29 cellular contexts compared by ENCODE assay signal in the genomic region with DNA sequence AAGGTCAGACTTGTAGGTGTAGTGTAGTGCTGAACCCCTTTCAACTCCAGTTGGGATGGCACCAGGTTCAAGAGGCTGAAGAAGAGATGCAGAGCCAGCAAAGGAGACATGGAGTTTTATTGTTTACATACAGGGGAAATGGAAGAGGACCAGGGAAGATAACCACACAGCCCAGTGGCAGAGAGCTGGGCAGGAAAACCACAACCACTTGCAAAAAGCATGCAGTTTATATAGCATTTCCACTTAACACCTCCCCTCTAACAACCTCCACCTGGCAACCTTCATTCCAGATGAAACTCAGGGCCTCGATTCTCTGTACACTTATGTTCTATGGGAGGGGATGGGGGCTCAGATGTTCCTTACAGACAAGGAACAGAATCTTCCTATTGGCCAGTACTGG. TPM values are rescaled to one million over a fixed set of nuclear protein-coding genes. Genes with fewer than 3 reads are reported as not detected.
A peak's percentile ranks its signal among the peaks of the same experiment; 100 is the strongest.
DNase-seq lines count a peak whose midpoint lies in the region; ATAC-seq lines count a peak whose summit lies in the region.
"Had no signal": no experiment of that assay in that cellular context is flagged by ENCODE, and none has a peak within 500 bp of the region (broad histone marks: within the 10 kb centered on the region; RNA-seq: fewer than 3 reads in every experiment).

No MANE protein-coding gene starts in this region.

- no peaks in the 10 kb centered on the region for H3K9me3 Mint-ChIP-seq in stimulated activated memory B cell treated with anti-CD40 and anti-IgM and Interleukin-4, amounts not matched to agents 10 μg/mL and 1 μg/mL and 100 μg/mL, for 72 hours
- H3K9me3 Mint-ChIP-seq: activated naive CD4-positive, alpha-beta T cell treated with anti-CD3 and anti-CD28 coated beads, Interleukin-2, amount 50 U/mL, for 24 hours; activated T-helper 17 cell treated with anti-CD3 and anti-CD28 coated beads, Interleukin-2, amount 50 U/mL, for 72 hours; naive thymus-derived CD8-positive, alpha-beta T cell had no signal

- no peaks in the 10 kb centered on the region for H3K27me3 Mint-ChIP-seq in T-helper 17 cell
- no peaks in the 10 kb centered on the region for H3K27me3 Mint-ChIP-seq in stimulated activated memory B cell treated with anti-CD40 and anti-IgM and Interleukin-4, amounts not matched to agents 10 μg/mL and 1 μg/mL and 100 μg/mL, for 72 hours
- H3K27me3 Mint-ChIP-seq: activated naive CD4-positive, alpha-beta T cell treated with anti-CD3 and anti-CD28 coated beads, Interleukin-2, amount 50 U/mL, for 24 hours; activated T-helper 17 cell treated with anti-CD3 and anti-CD28 coated beads, Interleukin-2, amount 50 U/mL, for 72 hours; naive thymus-derived CD8-positive, alpha-beta T cell had no signal

- H3K9me3 ChIP-seq in T-helper 17 cell (ENCODE audit: control insufficient read depth, low read length, poor library complexity, severe bottlenecking): no peaks in the 10 kb centered on the region
- H3K9me3 ChIP-seq: breast epithelium, HAP-1, stomach, tibial nerve had no signal

- H3K27ac Mint-ChIP-seq in T-helper 17 cell: peak overlapping the region; percentile 12
- H3K27ac Mint-ChIP-seq in stimulated activated memory B cell treated with anti-CD40 and anti-IgM and Interleukin-4, amounts not matched to agents 10 μg/mL and 1 μg/mL and 100 μg/mL, for 72 hours: no peak overlapping the region
- H3K27ac Mint-ChIP-seq: activated naive CD4-positive, alpha-beta T cell treated with anti-CD3 and anti-CD28 coated beads, Interleukin-2, amount 50 U/mL, for 24 hours; activated T-helper 17 cell treated with anti-CD3 and anti-CD28 coated beads, Interleukin-2, amount 50 U/mL, for 72 hours; naive thymus-derived CD8-positive, alpha-beta T cell had no signal

- DNase-seq in NK-92 treated with Interleukin-12 subunit alpha and Interleukin-12 subunit beta, amount 100 ng/mL, for 24 hours (lab: John Stamatoyannopoulos, UW): peak; percentile 16
- DNase-seq in NK-92 (lab: John Stamatoyannopoulos, UW; ENCODE audit: unreplicated experiment) (no peak), T-helper 17 cell (no peak)
- DNase-seq: activated CD4-positive, alpha-beta T cell treated with anti-CD3 and anti-CD28 coated beads, Interleukin-2, amount 50 U/mL, for 48 hours; activated CD8-positive, alpha-beta memory T cell treated with anti-CD3 and anti-CD28 coated beads, Interleukin-2, amount 50 U/mL, for 48 hours; Calu3; effector memory CD4-positive, alpha-beta T cell; erythroblast; foreskin fibroblast; head of caudate nucleus; midbrain; NCI-H1417 treated with DMSO at 0.1 percent for 48 hours; NCI-H2171; NCI-H524 treated with DMSO at 0.1 percent for 48 hours; SHP77; stomach; T-helper 9 cell had no signal

- peaks cover 22% of the 10 kb centered on the region for H3K4me1 Mint-ChIP-seq in T-helper 17 cell
- H3K4me1 Mint-ChIP-seq in stimulated activated memory B cell treated with anti-CD40 and anti-IgM and Interleukin-4, amounts not matched to agents 10 μg/mL and 1 μg/mL and 100 μg/mL, for 72 hours: peaks cover 19% of the 10 kb centered on the region

- H3K36me3 Mint-ChIP-seq in T-helper 17 cell (ENCODE audit: low read depth): no peaks in the 10 kb centered on the region
- H3K36me3 Mint-ChIP-seq in stimulated activated memory B cell treated with anti-CD40 and anti-IgM and Interleukin-4, amounts not matched to agents 10 μg/mL and 1 μg/mL and 100 μg/mL, for 72 hours: no peaks in the 10 kb centered on the region
- H3K36me3 Mint-ChIP-seq: activated naive CD4-positive, alpha-beta T cell treated with anti-CD3 and anti-CD28 coated beads, Interleukin-2, amount 50 U/mL, for 24 hours; naive thymus-derived CD8-positive, alpha-beta T cell had no signal

- no peak overlapping the region for H3K4me3 Mint-ChIP-seq in T-helper 17 cell
- H3K4me3 Mint-ChIP-seq in stimulated activated memory B cell treated with anti-CD40 and anti-IgM and Interleukin-4, amounts not matched to agents 10 μg/mL and 1 μg/mL and 100 μg/mL, for 72 hours: no peak overlapping the region
- H3K4me3 Mint-ChIP-seq: activated naive CD4-positive, alpha-beta T cell treated with anti-CD3 and anti-CD28 coated beads, Interleukin-2, amount 50 U/mL, for 24 hours; activated T-helper 17 cell treated with anti-CD3 and anti-CD28 coated beads, Interleukin-2, amount 50 U/mL, for 72 hours; naive thymus-derived CD8-positive, alpha-beta T cell had no signal

- peak; percentile 47 for ATAC-seq in GM18867 (IDR thresholded peaks at IDR 0.05; ENCODE audit: unreplicated experiment)
- ATAC-seq in T-helper 17 cell: peak; percentile 36
- peak; percentile 24 for ATAC-seq in stimulated activated memory B cell treated with anti-CD40 and anti-IgM and Interleukin-4, amounts not matched to agents 10 μg/mL and 1 μg/mL and 100 μg/mL, for 72 hours
- ATAC-seq in HG02938 (IDR thresholded peaks at IDR 0.05; ENCODE audit: unreplicated experiment): no peak
- ATAC-seq in GM21423 (IDR thresholded peaks at IDR 0.05; ENCODE audit: unreplicated experiment): no peak
- ATAC-seq in GM21619 (IDR thresholded peaks at IDR 0.05; ENCODE audit: unreplicated experiment): no peak
- ATAC-seq: activated CD4-positive, CD25-positive, alpha-beta regulatory T cell treated with anti-CD3 and anti-CD28 coated beads, Interleukin-2, amount 50 U/mL, for 24 hours had no signal

RNA-seq across cellular contexts. Expression of gene SNX24, which starts 56.9 kb away (rescaled TPM):
- 1 to 10 TPM; 7.3 to 7.7 TPM for total RNA-seq in T-helper 17 cell

Comparison
In these comparisons a context has a peak if more than half of its experiments do, and no peak if none do; other contexts are left out.
1. ATAC-seq: peak in GM18867 (single experiment), T-helper 17 cell (single experiment) and stimulated activated memory B cell treated with anti-CD40 and anti-IgM and Interleukin-4, amounts not matched to agents 10 μg/mL and 1 μg/mL and 100 μg/mL, for 72 hours (single experiment); none in HG02938 (single experiment), GM21423 (single experiment) and GM21619 (single experiment).